Comparison of ENCODE assay signal across 8 cellular contexts in genomic region chr2:219175928-219176817, GRCh38. TPM values are rescaled to one million over a fixed set of nuclear protein-coding genes. Genes with fewer than 3 reads are reported as not detected.
DNase-seq lines count a peak whose midpoint lies in the region; ATAC-seq and TF ChIP-seq lines count a peak whose summit lies in the region.

No MANE protein-coding gene starts in this region.

- H3K4me1 Mint-ChIP-seq in HFFc6 (ENCODE audit: low read depth): peaks cover 45% of the 10 kb centered on the region
- peaks cover 22% of the 10 kb centered on the region for H3K4me1 Mint-ChIP-seq in neural progenitor cell

- H3K9ac ChIP-seq in neural progenitor cell: no peak overlapping the region

- ATAC-seq in foreskin keratinocyte: peak; percentile 38

- no peaks in the 10 kb centered on the region for H3K36me3 ChIP-seq in neural progenitor cell

- H3K27ac Mint-ChIP-seq in HFFc6 (peak overlapping the region; percentile 64), neural progenitor cell (no peak overlapping the region)

- H3K27ac ChIP-seq in foreskin keratinocyte: peak overlapping the region; percentile 96
- no peak overlapping the region for H3K27ac ChIP-seq in neural progenitor cell

- no peak for TF ChIP-seq POLR2A in NB4 (IDR thresholded peaks at IDR 0.05; ENCODE audit: extremely low read depth, insufficient read length)

- DNase-seq in NCI-H345 (lab: John Stamatoyannopoulos, UW): peak; percentile 59
- no peak for DNase-seq in NCI-H345 treated with DMSO at 0.1 percent for 48 hours (lab: John Stamatoyannopoulos, UW; ENCODE audit: unreplicated experiment)
- DNase-seq in HFFc6: peak; percentile 30
- peak; percentile 70 for DNase-seq in NB4 (ENCODE audit: low read depth)
- DNase-seq in activated T-cell treated with anti-CD3 and anti-CD28 coated beads, Interleukin-2, amount 50 U/mL, for 48 hours: peak; percentile 53 to 58
- peak in 1 of 2 donors; percentile 23 for DNase-seq in foreskin keratinocyte
- DNase-seq in neural progenitor cell (ENCODE audit: low spot score): peak; percentile 81
- no peak for DNase-seq in AML-193 (lab: John Stamatoyannopoulos, UW)

- H3K4me3 ChIP-seq in NB4 (ENCODE audit: low read depth, low read length) (peak overlapping the region; percentile 83), neural progenitor cell (peak overlapping the region; percentile 66)

- peak; percentile 53 for TF ChIP-seq CTCF in HFFc6 (IDR thresholded peaks at IDR 0.05)
- no peak for TF ChIP-seq CTCF in NB4 (IDR thresholded peaks at IDR 0.05; ENCODE audit: low read depth, low read length)
- peak; percentile 18 for TF ChIP-seq CTCF in foreskin keratinocyte (conservative IDR thresholded peaks at IDR 0.05)
- TF ChIP-seq CTCF in neural progenitor cell (IDR thresholded peaks at IDR 0.05): peak; percentile 30

- peaks cover 28% of the 10 kb centered on the region for H3K36me3 Mint-ChIP-seq in HFFc6 (ENCODE audit: low read depth)
- H3K36me3 Mint-ChIP-seq in neural progenitor cell: peaks cover 13% of the 10 kb centered on the region

- H3K4me1 ChIP-seq in foreskin keratinocyte: peaks cover 4% of the 10 kb centered on the region
- H3K4me1 ChIP-seq in neural progenitor cell: peaks cover 14% of the 10 kb centered on the region

- H3K4me3 Mint-ChIP-seq in HFFc6 (peak overlapping the region; percentile 94), neural progenitor cell (peak overlapping the region; percentile 97)

- no peaks in the 10 kb centered on the region for H3K27me3 ChIP-seq in foreskin keratinocyte
- H3K27me3 ChIP-seq in neural progenitor cell: no peaks in the 10 kb centered on the region

- H3K27me3 Mint-ChIP-seq in HFFc6 (ENCODE audit: insufficient read depth): peaks cover 2% of the 10 kb centered on the region
- H3K27me3 Mint-ChIP-seq in neural progenitor cell (ENCODE audit: insufficient read depth, low read depth): peaks cover 6% of the 10 kb centered on the region

- peaks cover 22% of the 10 kb centered on the region for H4K20me1 ChIP-seq in neural progenitor cell (ENCODE audit: low read depth)

- H3K9me3 ChIP-seq in neural progenitor cell (ENCODE audit: low read depth): no peaks in the 10 kb centered on the region

- no peaks in the 10 kb centered on the region for H3K9me3 Mint-ChIP-seq in HFFc6
- no peaks in the 10 kb centered on the region for H3K9me3 Mint-ChIP-seq in neural progenitor cell

- peaks cover 29% of the 10 kb centered on the region for H3F3A ChIP-seq in neural progenitor cell (ENCODE audit: low read depth)

- peaks cover 24% of the 10 kb centered on the region for H3K79me2 ChIP-seq in neural progenitor cell (ENCODE audit: low read depth)

- H3K4me2 ChIP-seq in neural progenitor cell: peak overlapping the region; percentile 90

- peak overlapping the region; percentile 87 for H2AFZ ChIP-seq in neural progenitor cell (replicated peaks)

RNA-seq across cellular contexts. Expression of gene CNPPD1, which starts 0.6 kb away (rescaled TPM):
- total RNA-seq in HFFc6 (2021; fragmentation: NEBNext Ultra II Directional; extraction: Animal tissue kit (Norgen Biotek cat#: 25700)): 10 to 100 TPM; 37.9 to 46.2 (median 42.2) TPM
- total RNA-seq in foreskin keratinocyte (20.0 and 21.7 TPM in 2 replicates), neural progenitor cell (ENCODE audit: low replicate concordance) (15.8 and 21.8 TPM in 2 replicates)
- 31.5 and 32.8 TPM in 2 replicates for polyA plus RNA-seq in foreskin keratinocyte

RNA-seq across cellular contexts. Expression of gene RETREG2, which starts 1.9 kb away (rescaled TPM):
- 100 to 1,000 TPM in 1 of 6 experiments, 10 to 100 TPM in 5; 77.3 to 102 (median 85.5) TPM for total RNA-seq in HFFc6 (2021; fragmentation: NEBNext Ultra II Directional; extraction: Animal tissue kit (Norgen Biotek cat#: 25700))
- total RNA-seq in foreskin keratinocyte: 38.0 and 43.8 TPM in 2 replicates
- 39.4 and 40.4 TPM in 2 replicates for polyA plus RNA-seq in foreskin keratinocyte
- 32.9 and 53.5 TPM in 2 replicates for total RNA-seq in neural progenitor cell (ENCODE audit: low replicate concordance)

RNA-seq across cellular contexts. Expression of gene SLC23A3, which starts 6.3 kb away (rescaled TPM):
- 1 to 10 TPM in 2 of 6 experiments, under 1 TPM in 4; 0.36 to 1.5 (median 0.88) TPM for total RNA-seq in HFFc6 (2021; fragmentation: NEBNext Ultra II Directional; extraction: Animal tissue kit (Norgen Biotek cat#: 25700))
- total RNA-seq in foreskin keratinocyte: 0.71 and 0.75 TPM in 2 replicates
- 0.39 and 0.51 TPM in 2 replicates for polyA plus RNA-seq in foreskin keratinocyte
- 0.06 and 1.4 TPM in 2 replicates for total RNA-seq in neural progenitor cell (ENCODE audit: low replicate concordance)

RNA-seq across cellular contexts. Expression of gene NHEJ1, which starts 15.6 kb away (rescaled TPM):
- total RNA-seq in HFFc6 (2021; fragmentation: NEBNext Ultra II Directional; extraction: Animal tissue kit (Norgen Biotek cat#: 25700)): 10 to 100 TPM; 12.0 to 16.6 (median 14.1) TPM
- 12.4 and 13.8 TPM in 2 replicates for total RNA-seq in foreskin keratinocyte
- 8.0 and 9.3 TPM in 2 replicates for polyA plus RNA-seq in foreskin keratinocyte
- 23.9 and 25.5 TPM in 2 replicates for total RNA-seq in neural progenitor cell (ENCODE audit: low replicate concordance)

RNA-seq across cellular contexts. Expression of gene ZFAND2B, which starts 30.4 kb away (rescaled TPM):
- total RNA-seq in HFFc6 (2021; fragmentation: NEBNext Ultra II Directional; extraction: Animal tissue kit (Norgen Biotek cat#: 25700)): 10 to 100 TPM; 28.8 to 39.6 (median 33.1) TPM
- 36.3 and 41.1 TPM in 2 replicates for total RNA-seq in foreskin keratinocyte
- polyA plus RNA-seq in foreskin keratinocyte: 44.6 and 53.1 TPM in 2 replicates
- 13.6 and 23.8 TPM in 2 replicates for total RNA-seq in neural progenitor cell (ENCODE audit: low replicate concordance)

Comparison
In these comparisons a context has a peak if more than half of its experiments do, and no peak if none do; other contexts are left out.
1. DNase-seq: peak in NCI-H345 (single experiment), HFFc6 (single experiment), NB4 (single experiment), activated T-cell treated with anti-CD3 and anti-CD28 coated beads, Interleukin-2, amount 50 U/mL, for 48 hours (2 of 2) and neural progenitor cell (single experiment); none in NCI-H345 treated with DMSO at 0.1 percent for 48 hours (single experiment) and AML-193 (0 of 2).